ENCODE assay signal across 26 cellular contexts in genomic region chrX:42803320-42803719, GRCh38. TPM values are rescaled to one million over a fixed set of nuclear protein-coding genes. Genes with fewer than 3 reads are reported as not detected.
DNase-seq lines count a peak whose midpoint lies in the region; ATAC-seq, FAIRE-seq and TF ChIP-seq lines count a peak whose summit lies in the region.
"Had no signal": no experiment of that assay in that cellular context is flagged by ENCODE, and none has a peak within 500 bp of the region (broad histone marks: within the 10 kb centered on the region; RNA-seq: fewer than 3 reads in every experiment).

No MANE protein-coding gene starts in this region.

- no TSS peak for BruUV-seq in Caco-2 (replicated peaks; lab: Mats Ljungman, UMichigan)

- no peak overlapping the region for H3K23ac ChIP-seq in H1 (ENCODE audit: insufficient read length)
- no peak overlapping the region for H3K23ac ChIP-seq in mesenchymal stem cell (ENCODE audit: low read length in 2 of 2)

- H3K4me1 Mint-ChIP-seq in Caco-2 (ENCODE audit: low read depth, unreplicated experiment), result no peaks in the 10 kb centered on the region
- H3K4me1 Mint-ChIP-seq: CD4-positive, alpha-beta memory T cell; nephron had no signal

- H2AK5ac ChIP-seq in H1 (ENCODE audit: low read depth, low read length) (no peak overlapping the region), mesenchymal stem cell (ENCODE audit: low read length, severe bottlenecking) (no peak overlapping the region)

- TF ChIP-seq EP300 in H1 (IDR thresholded peaks at IDR 0.05; ENCODE audit: borderline replicate concordance in 1 of 2, low read depth in 2 of 2, low read length in 2 of 2), result no peak

- no peaks in the 10 kb centered on the region for H3K27me3 Mint-ChIP-seq in Caco-2 (ENCODE audit: insufficient read depth, unreplicated experiment)
- H3K27me3 Mint-ChIP-seq: CD4-positive, alpha-beta memory T cell had no signal

- CTCF ChIA-PET in H1 (lab: Charles Lee; ENCODE audit: partially characterized antibody), result no interaction called here
- CTCF ChIA-PET in Caco-2 (lab: Charles Lee), result no interaction called here

- no peak overlapping the region for H2BK15ac ChIP-seq in H1 (ENCODE audit: low read length)
- no peak overlapping the region for H2BK15ac ChIP-seq in mesenchymal stem cell (ENCODE audit: low read depth, poor library complexity, severe bottlenecking)

- H3K4me3 Mint-ChIP-seq in Caco-2 (ENCODE audit: unreplicated experiment), result no peak overlapping the region
- H3K4me3 Mint-ChIP-seq: CD4-positive, alpha-beta memory T cell; mesothelial cell of epicardium; nephron had no signal

- DNase-seq in EH (ENCODE audit: low read depth), result peak; percentile 52
- peak; percentile 13 for DNase-seq in M059J (ENCODE audit: low read depth)
- no peak for DNase-seq in H1 (ENCODE audit: low read depth in 1 of 2, low spot score in 2 of 2)
- DNase-seq in mesenchymal stem cell, result no peak
- no peak for DNase-seq in GM13977 (ENCODE audit: low spot score)
- DNase-seq in Caco-2, result no peak
- DNase-seq: ACHN; activated CD4-positive, alpha-beta T cell treated with anti-CD3 and anti-CD28 coated beads, Interleukin-2, amount 50 U/mL, for 48 hours; activated naive CD4-positive, alpha-beta T cell; activated T-cell treated with anti-CD3 and anti-CD28 coated beads for 4 hours; CD4-positive, alpha-beta memory T cell; DMS53; Kasumi-1; left colon; NCI-H1417; NCI-H82; stimulated activated CD4-positive, alpha-beta T cell treated with anti-CD3 and anti-CD28 coated beads, Interleukin-4, amount 100 ng/mL, for 1 hour; T-helper 2 cell had no signal

- ATAC-seq in activated CD4-positive, CD25-positive, alpha-beta regulatory T cell treated with anti-CD3 and anti-CD28 coated beads, Interleukin-2, amount 50 U/mL, for 24 hours, result no peak
- no peak for ATAC-seq in HG03139 (IDR thresholded peaks at IDR 0.05; ENCODE audit: unreplicated experiment)
- ATAC-seq: left colon had no signal

- no peak overlapping the region for H2AFZ ChIP-seq in H1 (ENCODE audit: low read length)
- no peak overlapping the region for H2AFZ ChIP-seq in mesenchymal stem cell (ENCODE audit: low read depth, low read length)
- H2AFZ ChIP-seq: parathyroid adenoma had no signal

- WGBS in H1 (ENCODE audit: extremely low coverage in 1 of 2, insufficient coverage in 1 of 2, insufficient read length in 1 of 2, insufficient replicate concordance in 2 of 2, low coverage in 1 of 2, low lambda C conversion rate in 2 of 2, missing lambda C conversion rate in 1 of 2), 2 experiments, result 85% methylated on average over 2 of the region's 2 CpGs; no CpG with 5 or more reads in 1 of the 2 experiments
- no CpG with 5 or more reads among the region's 2 CpGs for WGBS in mesenchymal stem cell

- no peak overlapping the region for H3K27ac Mint-ChIP-seq in Caco-2 (ENCODE audit: unreplicated experiment)
- H3K27ac Mint-ChIP-seq: CD4-positive, alpha-beta memory T cell; mesothelial cell of epicardium; nephron had no signal

- no peak for FAIRE-seq in H1 (lab: Jason Lieb, UNC)

- no peaks in the 10 kb centered on the region for H3K27me3 ChIP-seq in H1 (replicated peaks in 1 of 4; ENCODE audit: control insufficient read depth in 3 of 4, extremely low read depth in 1 of 4, insufficient read depth in 3 of 4, low read length in 3 of 4)
- H3K27me3 ChIP-seq in mesenchymal stem cell (ENCODE audit: control insufficient read depth in 1 of 2, insufficient read depth in 1 of 2, low read length in 2 of 2), result no peaks in the 10 kb centered on the region
- H3K27me3 ChIP-seq in Caco-2 (replicated peaks; ENCODE audit: control insufficient read depth, insufficient read depth, low read length), result no peaks in the 10 kb centered on the region

- H3K14ac ChIP-seq in H1 (ENCODE audit: insufficient read length) (no peak overlapping the region), mesenchymal stem cell (ENCODE audit: low read length in 2 of 2) (no peak overlapping the region)

- H4K8ac ChIP-seq in H1 (ENCODE audit: extremely low read depth, insufficient read depth, low read length), result no peak overlapping the region
- H4K8ac ChIP-seq in mesenchymal stem cell (ENCODE audit: low read length), result no peak overlapping the region

- H3K9ac ChIP-seq in H1 (replicated peaks in 1 of 4; ENCODE audit: extremely low read depth in 1 of 4, low read depth in 3 of 4, low read length in 3 of 4) (no peak overlapping the region), mesenchymal stem cell (ENCODE audit: low read length) (no peak overlapping the region)
- H3K9ac ChIP-seq: parathyroid adenoma had no signal

- H3K4me2 ChIP-seq in H1 (ENCODE audit: insufficient read depth in 1 of 2, low read depth in 2 of 2, low read length in 2 of 2), result no peak overlapping the region
- H3K4me2 ChIP-seq in mesenchymal stem cell (ENCODE audit: low read length, poor library complexity, severe bottlenecking), result no peak overlapping the region

- H3K4me1 ChIP-seq in H1 (replicated peaks in 1 of 4; ENCODE audit: control insufficient read depth in 3 of 4, insufficient read depth in 4 of 4, low read length in 3 of 4) (peaks cover 0 to 11% (median 2%) of the 10 kb centered on the region in 4 experiments; a peak in 3 of 7 replicates), mesenchymal stem cell (ENCODE audit: control insufficient read depth, insufficient read depth, low read depth, low read length) (no peaks in the 10 kb centered on the region), Caco-2 (no peaks in the 10 kb centered on the region)
- H3K4me1 ChIP-seq: parathyroid adenoma had no signal

- H3K18ac ChIP-seq in H1 (ENCODE audit: extremely low read depth, low read length) (no peak overlapping the region), mesenchymal stem cell (ENCODE audit: low read depth in 1 of 2, low read length in 2 of 2) (no peak overlapping the region)

- no peak for TF ChIP-seq POLR2A in H1 (IDR thresholded peaks at IDR 0.05; ENCODE audit: control extremely low read depth in 1 of 2, low read depth in 2 of 2, low read length in 2 of 2)

- H3K23me2 ChIP-seq in H1 (ENCODE audit: low read depth, low read length), result no peaks in the 10 kb centered on the region

- no peak overlapping the region for H3K56ac ChIP-seq in H1 (replicated peaks; ENCODE audit: insufficient read length, low read depth, low read length)

- H2BK5ac ChIP-seq in H1 (ENCODE audit: low read depth, low read length) (no peak overlapping the region), mesenchymal stem cell (ENCODE audit: low read depth, low read length, poor library complexity, severe bottlenecking) (no peak overlapping the region)

- H2BK20ac ChIP-seq in H1 (ENCODE audit: low read length), result no peak overlapping the region

- intact Hi-C loops in Caco-2 (cut with micrococcal nuclease; ENCODE audit: unreplicated experiment), result no loop called here

- POLR2A ChIA-PET in H1 (lab: Charles Lee; ENCODE audit: partially characterized antibody) (no interaction called here), Caco-2 (lab: Charles Lee) (no interaction called here)

- no peak overlapping the region for H3K4ac ChIP-seq in H1 (replicated peaks; ENCODE audit: insufficient read length, low read depth, low read length)
- H3K4ac ChIP-seq in mesenchymal stem cell (ENCODE audit: low read depth in 1 of 2, low read length in 2 of 2), result no peak overlapping the region

- no peak overlapping the region for H4K91ac ChIP-seq in H1 (replicated peaks; ENCODE audit: insufficient read length, low read length)
- no peak overlapping the region for H4K91ac ChIP-seq in mesenchymal stem cell (ENCODE audit: low read length)

- no peaks in the 10 kb centered on the region; a peak in 1 of 4 replicates for H3K9me3 ChIP-seq in H1 (ENCODE audit: insufficient read depth in 2 of 2, low read depth in 1 of 2, low read length in 1 of 2)
- no peaks in the 10 kb centered on the region for H3K9me3 ChIP-seq in mesenchymal stem cell (ENCODE audit: control insufficient read depth, low read length)
- no peaks in the 10 kb centered on the region for H3K9me3 ChIP-seq in Caco-2

- no peaks in the 10 kb centered on the region for H4K20me1 ChIP-seq in H1 (replicated peaks in 1 of 2; ENCODE audit: control insufficient read depth in 1 of 2, insufficient read depth in 2 of 2, low read length in 2 of 2)

- in situ Hi-C loops in GM13977 (cut with MboI; ENCODE audit: low pct_unique_long_range_greater_than_20kb, low sequenced_read_pairs, unreplicated experiment), result no loop called here

- peak overlapping the region; percentile 86 for H4K5ac ChIP-seq in H1 (ENCODE audit: insufficient read length, low read depth, low read length)

- H3K9me3 Mint-ChIP-seq in Caco-2 (ENCODE audit: unreplicated experiment), result no peaks in the 10 kb centered on the region
- H3K9me3 Mint-ChIP-seq: nephron had no signal

- H3K4me3 ChIP-seq in H1 (ENCODE audit: extremely low read depth in 1 of 4, insufficient read depth in 2 of 4, low read depth in 3 of 4, low read length in 4 of 4), result no peak overlapping the region
- H3K4me3 ChIP-seq in mesenchymal stem cell (ENCODE audit: insufficient read depth in 1 of 2, low read depth in 1 of 2, low read length in 2 of 2), result no peak overlapping the region
- no peak overlapping the region for H3K4me3 ChIP-seq in Caco-2 (ENCODE audit: low read depth, low read length)

- H3K36me3 Mint-ChIP-seq in Caco-2 (ENCODE audit: insufficient read depth, unreplicated experiment), result no peaks in the 10 kb centered on the region
- H3K36me3 Mint-ChIP-seq: CD4-positive, alpha-beta memory T cell; mesothelial cell of epicardium had no signal

- no peak for TF ChIP-seq RAD21 in H1 (IDR thresholded peaks at IDR 0.05 in 1 of 2, conservative IDR thresholded peaks at IDR 0.05 in 1 of 2; ENCODE audit: low read depth in 2 of 2, low read length in 2 of 2)

- TF ChIP-seq CTCF in H1 (IDR thresholded peaks at IDR 0.05; ENCODE audit: control extremely low read depth in 1 of 3, insufficient read depth in 1 of 3, low read depth in 1 of 3, low read length in 3 of 3) (no peak), GM13977 (IDR thresholded peaks at IDR 0.05; ENCODE audit: extremely low read depth, insufficient read depth, missing control alignments) (no peak), Caco-2 (IDR thresholded peaks at IDR 0.05; ENCODE audit: insufficient read depth in 1 of 2, low read depth in 1 of 2, low read length in 1 of 2, severe bottlenecking in 1 of 2, unreplicated experiment in 1 of 2) (no peak)

- H3K79me2 ChIP-seq in H1 (ENCODE audit: control insufficient read depth in 1 of 2, insufficient read depth in 2 of 2, low read length in 2 of 2), result no peaks in the 10 kb centered on the region
- H3K79me2 ChIP-seq: parathyroid adenoma had no signal

- no peak overlapping the region for H2BK12ac ChIP-seq in H1 (ENCODE audit: low read depth, low read length)
- no peak overlapping the region for H2BK12ac ChIP-seq in mesenchymal stem cell (ENCODE audit: low read length in 2 of 2)

- H3K79me1 ChIP-seq in H1 (ENCODE audit: low read depth, low read length) (no peaks in the 10 kb centered on the region), mesenchymal stem cell (replicated peaks; ENCODE audit: low read length, poor library complexity, severe bottlenecking) (no peaks in the 10 kb centered on the region)

- no peak overlapping the region for H3K27ac ChIP-seq in H1 (ENCODE audit: low read depth, low read length)
- peak overlapping the region; percentile 67 for H3K27ac ChIP-seq in mesenchymal stem cell (ENCODE audit: low read length, poor library complexity, severe bottlenecking)
- H3K27ac ChIP-seq: parathyroid adenoma had no signal

- no peaks in the 10 kb centered on the region for H3K36me3 ChIP-seq in H1 (ENCODE audit: control insufficient read depth in 2 of 4, insufficient read depth in 4 of 4, low read length in 3 of 4)
- no peaks in the 10 kb centered on the region for H3K36me3 ChIP-seq in mesenchymal stem cell (ENCODE audit: control insufficient read depth in 1 of 2, insufficient read depth in 2 of 2, low read depth in 1 of 2, low read length in 2 of 2)
- H3K36me3 ChIP-seq in Caco-2 (ENCODE audit: control insufficient read depth, insufficient read depth, low read length), result no peaks in the 10 kb centered on the region

- H2BK120ac ChIP-seq in H1 (replicated peaks; ENCODE audit: low read depth, low read length) (no peak overlapping the region), mesenchymal stem cell (ENCODE audit: low read depth, low read length) (no peak overlapping the region)

RNA-seq across cellular contexts. Expression of gene PPP1R2C, which starts 25.4 kb away (rescaled TPM):
- total RNA-seq in M059J (2014; rRNA removed; shearing (Covaris generic)), result not detected in 2 replicates
- not detected in 2 replicates for total RNA-seq in H1 (2021; fragmentation: NEBNext Ultra II Directional; extraction: Animal tissue kit (Norgen Biotek cat#: 25700))
- polyA plus RNA-seq in H1 (2011; rRNA removed), result not detected in 2 replicates
- not detected for polyA plus RNA-seq in H1 (2011; cell fraction: cytosol; rRNA removed)
- not detected for polyA plus RNA-seq in H1 (2011; cell fraction: nucleus; rRNA removed)
- polyA plus RNA-seq in H1 (2012, experiment 1 of 2), result not detected in 4 replicates
- not detected for polyA plus RNA-seq in H1 (2012, experiment 2 of 2)
- not detected for polyA plus RNA-seq in H1 (2013, experiment 1 of 2)
- not detected for polyA plus RNA-seq in H1 (2013, experiment 2 of 2)
- not detected in 2 replicates for polyA minus RNA-seq in H1 (2011; rRNA and poly(A)+ RNA removed)
- polyA minus RNA-seq in H1 (2011; cell fraction: cytosol; rRNA and poly(A)+ RNA removed), result not detected
- not detected for polyA minus RNA-seq in H1 (2011; cell fraction: nucleus; rRNA and poly(A)+ RNA removed)
- not detected for polyA plus RNA-seq in mesenchymal stem cell (2013, experiment 1 of 2)
- polyA plus RNA-seq in mesenchymal stem cell (2013, experiment 2 of 2), result not detected
- not detected in 2 replicates for total RNA-seq in Caco-2 (2022)
- total RNA-seq: CD4-positive, alpha-beta memory T cell; fibroblast of villous mesenchyme; left colon; mesothelial cell of epicardium; SK-MEL-5; urinary bladder had no signal
- polyA plus RNA-seq: urinary bladder had no signal

Comparison
In these comparisons a context has a peak if more than half of its experiments do, and no peak if none do; other contexts are left out.
1. DNase-seq: peak in EH (single experiment) and M059J (single experiment); none in H1 (0 of 2), mesenchymal stem cell (single experiment), GM13977 (single experiment) and Caco-2 (0 of 2).